Comparison of ENCODE assay signal across 1 cellular context in genomic region chr17:81251943-81252301, GRCh38.
A peak's percentile ranks its signal among the peaks of the same experiment; 100 is the strongest.
TF ChIP-seq lines count a peak whose summit lies in the region.

No MANE protein-coding gene starts in this region.

TF ChIP-seq in HEK293, 187 proteins besides CTCF, POLR2A, EP300 and RAD21 (continued from another document):
- TF ChIP-seq ZNF449 (tag by site-specific recombination; IDR thresholded peaks at IDR 0.05) (no peak), ZFP69B (tag by site-specific recombination; IDR thresholded peaks at IDR 0.05) (peak; percentile 88), ZNF433 (tag by site-specific recombination; IDR thresholded peaks at IDR 0.05; ENCODE audit: low read depth) (no peak), ZNF658 (tag by site-specific recombination; IDR thresholded peaks at IDR 0.05) (no peak), ZEB2 (tag by site-specific recombination; IDR thresholded peaks at IDR 0.05) (no peak), ZNF174 (tag by site-specific recombination; IDR thresholded peaks at IDR 0.05) (no peak), SCRT2 (tag by site-specific recombination; IDR thresholded peaks at IDR 0.05) (no peak)
